In genomic region chr18:59517446-59518171, GRCh38 we compare ENCODE assay signal across 13 cellular contexts.
DNase-seq lines count a peak whose midpoint lies in the region; ATAC-seq and TF ChIP-seq lines count a peak whose summit lies in the region.
"Had no signal": no experiment of that assay in that cellular context is flagged by ENCODE, and none has a peak within 500 bp of the region (broad histone marks: within the 10 kb centered on the region; RNA-seq: fewer than 3 reads in every experiment).

No MANE protein-coding gene starts in this region.

- no peak overlapping the region for H3K4ac ChIP-seq in mesenchymal stem cell (ENCODE audit: low read depth in 1 of 2, low read length in 2 of 2)

- no peak overlapping the region for H2BK12ac ChIP-seq in mesenchymal stem cell (ENCODE audit: low read length in 2 of 2)

- WGBS in mesenchymal stem cell = 37% methylated on average over 3 of the region's 4 CpGs

- H3K14ac ChIP-seq in mesenchymal stem cell (ENCODE audit: low read length in 2 of 2) = no peak overlapping the region

- no peaks in the 10 kb centered on the region for H3K9me3 ChIP-seq in mesenchymal stem cell (ENCODE audit: control insufficient read depth, low read length)
- no peaks in the 10 kb centered on the region for H3K9me3 ChIP-seq in CD4-positive, alpha-beta memory T cell (ENCODE audit: control insufficient read depth in 1 of 2, low read length in 2 of 2)

- no peaks in the 10 kb centered on the region for H3K36me3 ChIP-seq in mesenchymal stem cell (ENCODE audit: control insufficient read depth in 1 of 2, insufficient read depth in 2 of 2, low read depth in 1 of 2, low read length in 2 of 2)
- H3K36me3 ChIP-seq in CD4-positive, alpha-beta memory T cell (ENCODE audit: insufficient read depth, low read length) = no peaks in the 10 kb centered on the region

- TF ChIP-seq CTCF in cardiac fibroblast (IDR thresholded peaks at IDR 0.05; ENCODE audit: low read depth, low read length) = no peak

- H2BK15ac ChIP-seq in mesenchymal stem cell (ENCODE audit: low read depth, poor library complexity, severe bottlenecking) = no peak overlapping the region

- no peak overlapping the region for H3K4me3 Mint-ChIP-seq in CD4-positive, alpha-beta memory T cell

- no peak overlapping the region for H3K23ac ChIP-seq in mesenchymal stem cell (ENCODE audit: low read length in 2 of 2)

- no peaks in the 10 kb centered on the region for H3K4me1 Mint-ChIP-seq in CD4-positive, alpha-beta memory T cell

- peaks cover 0 to 11% of the 10 kb centered on the region in 2 experiments for H3K27me3 ChIP-seq in mesenchymal stem cell (ENCODE audit: control insufficient read depth in 1 of 2, insufficient read depth in 1 of 2, low read length in 2 of 2)
- no peaks in the 10 kb centered on the region for H3K27me3 ChIP-seq in CD4-positive, alpha-beta memory T cell (ENCODE audit: insufficient read depth, low read length)

- no peak overlapping the region for H4K8ac ChIP-seq in mesenchymal stem cell (ENCODE audit: low read length)

- peaks cover 5% of the 10 kb centered on the region in 2 donors for H3K27me3 Mint-ChIP-seq in CD4-positive, alpha-beta memory T cell

- intact Hi-C loops in CD4-positive, alpha-beta memory T cell (cut with micrococcal nuclease) = no loop called here

- ATAC-seq in activated naive CD4-positive, alpha-beta T cell treated with anti-CD3 and anti-CD28 coated beads, Interleukin-2, amount 50 U/mL, for 72 hours = no peak

- no peaks in the 10 kb centered on the region for H3K36me3 Mint-ChIP-seq in activated naive CD4-positive, alpha-beta T cell treated with anti-CD3 and anti-CD28 coated beads, Interleukin-2, amount 50 U/mL, for 72 hours
- H3K36me3 Mint-ChIP-seq in CD4-positive, alpha-beta memory T cell = no peaks in the 10 kb centered on the region

- no peak overlapping the region for H3K27ac Mint-ChIP-seq in activated naive CD4-positive, alpha-beta T cell treated with anti-CD3 and anti-CD28 coated beads, Interleukin-2, amount 50 U/mL, for 72 hours
- H3K27ac Mint-ChIP-seq in CD4-positive, alpha-beta memory T cell = no peak overlapping the region

- H3K18ac ChIP-seq in mesenchymal stem cell (ENCODE audit: low read depth in 1 of 2, low read length in 2 of 2) = no peak overlapping the region

- no peak overlapping the region for H2BK5ac ChIP-seq in mesenchymal stem cell (ENCODE audit: low read depth, low read length, poor library complexity, severe bottlenecking)

- H2AK5ac ChIP-seq in mesenchymal stem cell (ENCODE audit: low read length, severe bottlenecking) = no peak overlapping the region

- H3K79me1 ChIP-seq in mesenchymal stem cell (replicated peaks; ENCODE audit: low read length, poor library complexity, severe bottlenecking) = no peaks in the 10 kb centered on the region

- no peaks in the 10 kb centered on the region for H3K4me1 ChIP-seq in mesenchymal stem cell (ENCODE audit: control insufficient read depth, insufficient read depth, low read depth, low read length)
- H3K4me1 ChIP-seq in CD4-positive, alpha-beta memory T cell (ENCODE audit: insufficient read depth, low read length) = no peaks in the 10 kb centered on the region

- H4K91ac ChIP-seq in mesenchymal stem cell (ENCODE audit: low read length) = no peak overlapping the region

- no peak overlapping the region for H3K4me3 ChIP-seq in cardiac fibroblast (replicated peaks in 1 of 2; ENCODE audit: low read depth in 2 of 2, low read length in 2 of 2)
- H3K4me3 ChIP-seq in mesenchymal stem cell (ENCODE audit: insufficient read depth in 1 of 2, low read depth in 1 of 2, low read length in 2 of 2) = no peak overlapping the region
- H3K4me3 ChIP-seq in CD4-positive, alpha-beta memory T cell (ENCODE audit: low read length in 2 of 2) = no peak overlapping the region

- H3K4me2 ChIP-seq in mesenchymal stem cell (ENCODE audit: low read length, poor library complexity, severe bottlenecking) = no peak overlapping the region

- no peak overlapping the region for H2AFZ ChIP-seq in mesenchymal stem cell (ENCODE audit: low read depth, low read length)

- no peak overlapping the region for H3K9ac ChIP-seq in mesenchymal stem cell (ENCODE audit: low read length)

- H3K9me3 Mint-ChIP-seq in activated naive CD4-positive, alpha-beta T cell treated with anti-CD3 and anti-CD28 coated beads, Interleukin-2, amount 50 U/mL, for 72 hours = no peaks in the 10 kb centered on the region
- H3K9me3 Mint-ChIP-seq in CD4-positive, alpha-beta memory T cell = peaks cover 0 to 5% (median under 1%) of the 10 kb centered on the region in 8 donors

- POLR2A ChIA-PET in CD4-positive, alpha-beta memory T cell (lab: Charles Lee; ENCODE audit: partially characterized antibody) = no interaction called here

- H3K27ac ChIP-seq in mesenchymal stem cell (ENCODE audit: low read length, poor library complexity, severe bottlenecking) = no peak overlapping the region
- no peak overlapping the region for H3K27ac ChIP-seq in CD4-positive, alpha-beta memory T cell (ENCODE audit: low read depth, low read length)

- DNase-seq in Daoy (ENCODE audit: low read depth) = peak; percentile 25
- peak; percentile 22 for DNase-seq in NAMALWA (ENCODE audit: low spot score)
- peak; percentile 30 to 31 for DNase-seq in cardiac fibroblast (ENCODE audit: low read depth in 2 of 2)
- DNase-seq in mesenchymal stem cell = peak; percentile 28
- no peak for DNase-seq in NCI-H510A (lab: John Stamatoyannopoulos, UW)
- no peak for DNase-seq in activated naive CD4-positive, alpha-beta T cell treated with anti-CD3 and anti-CD28 coated beads, Interleukin-2, amount 50 U/mL, for 72 hours (ENCODE audit: low spot score in 2 of 2)
- DNase-seq in SHP77 (lab: John Stamatoyannopoulos, UW) = no peak
- DNase-seq in CD4-positive, alpha-beta memory T cell = no peak
- DNase-seq: effector CD8-positive, alpha-beta T cell; midbrain; NCI-H1930; substantia nigra; T1000 had no signal

- CTCF ChIA-PET in CD4-positive, alpha-beta memory T cell (lab: Charles Lee; ENCODE audit: partially characterized antibody) = interaction anchor here (1.0 kb wide), 1 partner anchor 9 kb away, joined by 3 read pairs; no protein-coding TSS in a partner anchor

- no peak overlapping the region for H2BK120ac ChIP-seq in mesenchymal stem cell (ENCODE audit: low read depth, low read length)

Comparison
In these comparisons a context has a peak if more than half of its experiments do, and no peak if none do; other contexts are left out.
1. DNase-seq: peak in Daoy (single experiment), NAMALWA (single experiment), cardiac fibroblast (2 of 2) and mesenchymal stem cell (single experiment); none in NCI-H510A (single experiment), activated naive CD4-positive, alpha-beta T cell treated with anti-CD3 and anti-CD28 coated beads, Interleukin-2, amount 50 U/mL, for 72 hours (0 of 2), SHP77 (0 of 2) and CD4-positive, alpha-beta memory T cell (0 of 5).